In genomic region chr2:56981554-56981953, GRCh38 we compare ENCODE assay signal across 32 cellular contexts.
DNase-seq lines count a peak whose midpoint lies in the region; ATAC-seq, FAIRE-seq and TF ChIP-seq lines count a peak whose summit lies in the region.
"Had no signal": no experiment of that assay in that cellular context is flagged by ENCODE, and none has a peak within 500 bp of the region (broad histone marks: within the 10 kb centered on the region; RNA-seq: fewer than 3 reads in every experiment).

No MANE protein-coding gene starts in this region.

- intact Hi-C loops in dorsolateral prefrontal cortex (cut with DNase I), result no loop called here

- DNase-seq in GM03348 (ENCODE audit: low spot score), result peak; percentile 15
- peak; percentile 35 for DNase-seq in LHCN-M2 (ENCODE audit: low read depth)
- DNase-seq in astrocyte of the hippocampus (ENCODE audit: low read depth, low spot score), result peak; percentile 0
- peak; percentile 21 for DNase-seq in urothelium cell line (ENCODE audit: low spot score)
- DNase-seq in SK-N-DZ (ENCODE audit: low spot score), result no peak
- DNase-seq in dorsolateral prefrontal cortex, result no peak
- DNase-seq: activated CD4-positive, alpha-beta memory T cell treated with anti-CD3 and anti-CD28 coated beads for 36 hours; activated T-cell treated with anti-CD3 and anti-CD28 coated beads, Interleukin-2, amount 50 U/mL, for 72 hours; body of pancreas; CD4-positive, CD25-positive, alpha-beta regulatory T cell; dermis blood vessel endothelial cell; esophagus squamous epithelium; H7; KBM-7; MM.1S; mucosa of descending colon; NCI-H1417; NCI-H2029; NCI-H526; OCI-M1; psoas muscle; sigmoid colon; upper lobe of left lung had no signal

- H3K27me3 ChIP-seq in dorsolateral prefrontal cortex, result no peaks in the 10 kb centered on the region
- H3K27me3 ChIP-seq: body of pancreas, esophagus squamous epithelium, foreskin keratinocyte, sigmoid colon, upper lobe of left lung had no signal

- no peak for TF ChIP-seq CTCF in dorsolateral prefrontal cortex (IDR thresholded peaks at IDR 0.05 in 54 of 56, conservative IDR thresholded peaks at IDR 0.05 in 2 of 56; ENCODE audit: low read depth in 1 of 56, partially characterized antibody in 56 of 56)

- no peak for FAIRE-seq in urothelium cell line (lab: Jason Lieb, UNC)
- FAIRE-seq: D721Med, GM12891, TTC549 had no signal

- no peak overlapping the region for H3K4me3 ChIP-seq in dorsolateral prefrontal cortex
- H3K4me3 ChIP-seq: body of pancreas, esophagus squamous epithelium, lung, mucosa of descending colon, psoas muscle, sigmoid colon, SK-N-MC, upper lobe of left lung had no signal

- no peak for ATAC-seq in GM18502 (IDR thresholded peaks at IDR 0.05; ENCODE audit: poor library complexity, unreplicated experiment)
- ATAC-seq: activated T-cell treated with anti-CD3 and anti-CD28 coated beads, Interleukin-2, amount 50 U/mL, for 72 hours; body of pancreas; foreskin keratinocyte; mucosa of descending colon; natural killer cell treated with Interleukin-12 subunit alpha and Interleukin-12 subunit beta and Interleukin-15 and Interleukin-18, amount 100 ng/mL, for 72 hours; psoas muscle; stimulated activated memory B cell treated with anti-CD40 and anti-IgM and Interleukin-4, amounts not matched to agents 10 μg/mL and 1 μg/mL and 100 μg/mL, for 72 hours had no signal

- no peak overlapping the region for H3K27ac ChIP-seq in dorsolateral prefrontal cortex
- H3K27ac ChIP-seq: body of pancreas, esophagus squamous epithelium, foreskin keratinocyte, psoas muscle, sigmoid colon, SK-N-MC, upper lobe of left lung had no signal

Comparison
In these comparisons a context has a peak if more than half of its experiments do, and no peak if none do; other contexts are left out.
1. DNase-seq: peak in GM03348 (single experiment), LHCN-M2 (single experiment), astrocyte of the hippocampus (single experiment) and urothelium cell line (single experiment); none in SK-N-DZ (single experiment) and dorsolateral prefrontal cortex (0 of 10).